ENCODE assay signal across 18 cellular contexts in the genomic region with DNA sequence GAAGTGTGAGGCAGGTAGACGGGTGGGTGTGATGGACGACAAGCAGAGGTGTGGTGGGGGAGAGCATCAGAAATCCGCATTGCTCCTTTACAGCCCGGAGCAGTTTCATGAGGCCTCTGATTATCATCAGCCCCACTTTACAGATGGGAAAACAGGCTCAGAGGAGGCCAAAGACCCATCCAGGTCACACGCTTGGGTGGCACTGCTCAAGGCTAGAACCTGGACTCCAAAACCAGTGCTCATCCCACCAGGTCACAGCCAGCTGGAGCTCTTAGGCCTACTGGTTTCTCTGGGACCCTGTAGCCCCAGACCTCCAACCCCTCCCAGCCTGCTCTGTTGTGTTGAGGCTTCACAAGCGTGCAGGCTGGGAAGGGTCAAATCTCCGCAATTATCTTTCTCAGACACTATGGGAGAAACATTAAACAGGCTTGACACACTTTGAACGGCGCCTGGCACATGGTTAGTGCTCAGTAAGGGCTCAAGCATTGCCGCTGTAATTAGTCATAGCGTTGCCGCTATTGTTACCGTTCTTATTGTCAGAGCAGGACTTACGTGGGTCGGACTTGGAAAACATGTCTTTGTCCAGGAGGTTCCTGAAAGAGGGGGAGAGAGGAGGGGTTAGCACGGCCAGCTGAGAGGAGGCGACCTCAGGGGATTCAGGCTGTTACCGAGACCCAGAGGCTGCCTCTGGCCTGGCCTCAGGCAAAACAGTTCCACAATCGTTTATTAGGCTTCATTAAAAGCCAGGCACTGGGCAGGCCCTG. TPM values are rescaled to one million over a fixed set of nuclear protein-coding genes. Genes with fewer than 3 reads are reported as not detected.
DNase-seq lines count a peak whose midpoint lies in the region; ATAC-seq, FAIRE-seq and TF ChIP-seq lines count a peak whose summit lies in the region.
"Had no signal": no experiment of that assay in that cellular context is flagged by ENCODE, and none has a peak within 500 bp of the region (broad histone marks: within the 10 kb centered on the region; RNA-seq: fewer than 3 reads in every experiment).

No MANE protein-coding gene starts in this region.

- no peaks in the 10 kb centered on the region for H4K20me1 ChIP-seq in endothelial cell of umbilical vein (replicated peaks; ENCODE audit: control insufficient read depth, extremely low read depth, insufficient read depth, low read length)

- no peak for DNase-seq in breast epithelium (ENCODE audit: low spot score in 2 of 2)
- DNase-seq in MCF 10A (ENCODE audit: unreplicated experiment): no peak
- peak; percentile 97 for DNase-seq in endothelial cell of umbilical vein (ENCODE audit: low read depth, low spot score)
- DNase-seq in neural crest cell (ENCODE audit: low read depth, low spot score): no peak
- no peak for DNase-seq in aorta
- no peak for DNase-seq in activated naive CD4-positive, alpha-beta T cell treated with Interleukin-2 at 50 U/mL for 16 hours
- DNase-seq in NCI-H524 (lab: John Stamatoyannopoulos, UW): no peak
- DNase-seq: activated T-cell treated with anti-CD3 and anti-CD28 coated beads, Interleukin-2, amount 50 U/mL, for 72 hours; CD8-positive, alpha-beta memory T cell; effector memory CD8-positive, alpha-beta T cell; left colon; NCI-H1105; T-helper 17 cell had no signal

- no peaks in the 10 kb centered on the region for H3K4me1 ChIP-seq in breast epithelium
- peaks cover 71% of the 10 kb centered on the region for H3K4me1 ChIP-seq in endothelial cell of umbilical vein (ENCODE audit: control insufficient read depth, extremely low read depth, insufficient read depth, low read length)
- H3K4me1 ChIP-seq in aorta (ENCODE audit: control insufficient read depth in 1 of 2, insufficient read depth in 2 of 2, low read length in 2 of 2): no peaks in the 10 kb centered on the region
- H3K4me1 ChIP-seq: A549 had no signal

- peak; percentile 99 for FAIRE-seq in endothelial cell of umbilical vein (lab: Jason Lieb, UNC)
- FAIRE-seq: A549 had no signal

- H3K4me3 ChIP-seq in breast epithelium (no peak overlapping the region), endothelial cell of umbilical vein (replicated peaks in 1 of 3; ENCODE audit: insufficient read depth in 1 of 3, low read depth in 1 of 3, low read length in 3 of 3) (no peak overlapping the region), aorta (ENCODE audit: low read length in 2 of 2) (no peak overlapping the region)
- H3K4me3 ChIP-seq: A549, adrenal gland, smooth muscle cell had no signal

- H3K36me3 ChIP-seq in breast epithelium (no peaks in the 10 kb centered on the region), endothelial cell of umbilical vein (ENCODE audit: control insufficient read depth in 2 of 2, extremely low read depth in 1 of 2, insufficient read depth in 2 of 2, low read length in 2 of 2) (peaks cover 6 to 13% of the 10 kb centered on the region in 2 experiments), aorta (ENCODE audit: control insufficient read depth in 1 of 2, insufficient read depth in 2 of 2, low read length in 1 of 2) (no peaks in the 10 kb centered on the region)
- H3K36me3 ChIP-seq: adrenal gland had no signal

- TF ChIP-seq POLR2A in breast epithelium (IDR thresholded peaks at IDR 0.05) (no peak), endothelial cell of umbilical vein (IDR thresholded peaks at IDR 0.05; ENCODE audit: low read depth, low read length) (no peak)

- 91% methylated on average over 19 of the region's 19 CpGs for WGBS in aorta, 2 donors

- H3K36me3 Mint-ChIP-seq in MCF 10A (ENCODE audit: insufficient read depth, unreplicated experiment): no peaks in the 10 kb centered on the region
- no peaks in the 10 kb centered on the region for H3K36me3 Mint-ChIP-seq in neural crest cell (ENCODE audit: low read depth)
- H3K36me3 Mint-ChIP-seq: CD8-positive, alpha-beta memory T cell had no signal

- ATAC-seq in aorta (ENCODE audit: low FRiP score) (peak; percentile 28), HG02885 (IDR thresholded peaks at IDR 0.05; ENCODE audit: poor library complexity, unreplicated experiment) (no peak)
- ATAC-seq: A549; activated T-cell treated with anti-CD3 and anti-CD28 coated beads, Interleukin-2, amount 50 U/mL, for 72 hours; effector memory CD8-positive, alpha-beta T cell; left colon; T-helper 17 cell had no signal

- H3K4me1 Mint-ChIP-seq in MCF 10A (ENCODE audit: insufficient read depth, unreplicated experiment) (peaks cover 18% of the 10 kb centered on the region), neural crest cell (peaks cover 80% of the 10 kb centered on the region)

- peak overlapping the region; percentile 70 for H3K9ac ChIP-seq in endothelial cell of umbilical vein (replicated peaks; ENCODE audit: extremely low read depth, insufficient read depth, low read length)

- POLR2A ChIA-PET in MCF 10A (lab: Yijun Ruan, JAX) (no interaction called here), endothelial cell of umbilical vein (lab: Charles Lee) (no interaction called here)

- H3K4me3 Mint-ChIP-seq in MCF 10A (ENCODE audit: unreplicated experiment) (no peak overlapping the region), neural crest cell (no peak overlapping the region)
- H3K4me3 Mint-ChIP-seq: activated T-cell treated with anti-CD3 and anti-CD28 coated beads, Interleukin-2, amount 50 U/mL, for 72 hours; CD8-positive, alpha-beta memory T cell; effector memory CD8-positive, alpha-beta T cell; stimulated activated naive CD8-positive, alpha-beta T cell treated with anti-CD3 and anti-CD28 coated beads, Interleukin-15, Interleukin-2, amounts not matched to agents 100 ng/mL and 50 ng/mL, for 24 hours; T-helper 17 cell had no signal

- H3K27ac Mint-ChIP-seq in MCF 10A (ENCODE audit: low read depth, unreplicated experiment): no peak overlapping the region
- peak overlapping the region; percentile 57 for H3K27ac Mint-ChIP-seq in neural crest cell (ENCODE audit: unreplicated experiment)
- H3K27ac Mint-ChIP-seq: activated T-cell treated with anti-CD3 and anti-CD28 coated beads, Interleukin-2, amount 50 U/mL, for 72 hours; effector memory CD8-positive, alpha-beta T cell; stimulated activated naive CD8-positive, alpha-beta T cell treated with anti-CD3 and anti-CD28 coated beads, Interleukin-15, Interleukin-2, amounts not matched to agents 100 ng/mL and 50 ng/mL, for 24 hours; T-helper 17 cell had no signal

- dilution Hi-C loops in endothelial cell of umbilical vein (cut with MboI; ENCODE audit: extremely low pct_ligation_motif_present, low sequenced_read_pairs): no loop called here

- TF ChIP-seq CTCF in breast epithelium (IDR thresholded peaks at IDR 0.05): no peak
- no peak for TF ChIP-seq CTCF in MCF 10A (IDR thresholded peaks at IDR 0.05; ENCODE audit: unreplicated experiment)
- TF ChIP-seq CTCF in endothelial cell of umbilical vein (IDR thresholded peaks at IDR 0.05; ENCODE audit: extremely low read depth in 1 of 2, insufficient read depth in 1 of 2, low read depth in 1 of 2, low read length in 2 of 2): no peak
- no peak for TF ChIP-seq CTCF in neural crest cell (conservative IDR thresholded peaks at IDR 0.05)

- H3K9me3 ChIP-seq in breast epithelium: no peaks in the 10 kb centered on the region
- no peaks in the 10 kb centered on the region for H3K9me3 ChIP-seq in endothelial cell of umbilical vein (replicated peaks; ENCODE audit: control insufficient read depth, insufficient read depth, low read length)
- no peaks in the 10 kb centered on the region for H3K9me3 ChIP-seq in aorta (ENCODE audit: control insufficient read depth, low read length)
- H3K9me3 ChIP-seq: A549, adrenal gland had no signal

- peaks cover 3% of the 10 kb centered on the region for H3K79me2 ChIP-seq in endothelial cell of umbilical vein (ENCODE audit: control insufficient read depth, insufficient read depth, low read length)

- peak overlapping the region; percentile 8 for H2AFZ ChIP-seq in endothelial cell of umbilical vein (ENCODE audit: low read depth, low read length)

- H3K9me3 Mint-ChIP-seq in MCF 10A (ENCODE audit: unreplicated experiment): no peaks in the 10 kb centered on the region
- no peaks in the 10 kb centered on the region for H3K9me3 Mint-ChIP-seq in neural crest cell
- H3K9me3 Mint-ChIP-seq: activated T-cell treated with anti-CD3 and anti-CD28 coated beads, Interleukin-2, amount 50 U/mL, for 72 hours; CD8-positive, alpha-beta memory T cell; effector memory CD8-positive, alpha-beta T cell; stimulated activated naive CD8-positive, alpha-beta T cell treated with anti-CD3 and anti-CD28 coated beads, Interleukin-15, Interleukin-2, amounts not matched to agents 100 ng/mL and 50 ng/mL, for 24 hours had no signal

- CTCF ChIA-PET in MCF 10A (lab: Yijun Ruan, JAX): no interaction called here
- CTCF ChIA-PET in endothelial cell of umbilical vein (lab: Charles Lee): interaction anchor here (1.0 to 4.9 kb wide), 4 partner anchors 11 to 57 kb away, joined by 3 to 41 read pairs (median 10); no protein-coding TSS in a partner anchor

- no TSS peak for BruUV-seq in MCF 10A (replicated peaks; lab: Mats Ljungman, UMichigan)
- TSS peak; percentile 4 for BruUV-seq in endothelial cell of umbilical vein (replicated peaks; lab: Mats Ljungman, UMichigan)

- no peaks in the 10 kb centered on the region for H3K27me3 ChIP-seq in breast epithelium
- H3K27me3 ChIP-seq in endothelial cell of umbilical vein (ENCODE audit: control insufficient read depth in 2 of 2, insufficient read depth in 2 of 2, low read length in 2 of 2): no peaks in the 10 kb centered on the region
- H3K27me3 ChIP-seq in aorta (ENCODE audit: control insufficient read depth in 1 of 2, insufficient read depth in 2 of 2, low read length in 1 of 2): no peaks in the 10 kb centered on the region
- H3K27me3 ChIP-seq: adrenal gland had no signal

- H3K4me2 ChIP-seq in endothelial cell of umbilical vein (ENCODE audit: insufficient read depth, low read length): peak overlapping the region; percentile 6
- H3K4me2 ChIP-seq: A549, smooth muscle cell had no signal

- H3K27ac ChIP-seq in breast epithelium (peak overlapping the region; percentile 48 to 52), endothelial cell of umbilical vein (ENCODE audit: insufficient read depth, low read depth, low read length) (peak overlapping the region; percentile 100), aorta (ENCODE audit: low read depth in 1 of 2, low read length in 2 of 2) (no peak overlapping the region)
- H3K27ac ChIP-seq: A549 had no signal

- no peaks in the 10 kb centered on the region for H3K27me3 Mint-ChIP-seq in MCF 10A (ENCODE audit: insufficient read depth, unreplicated experiment)
- H3K27me3 Mint-ChIP-seq in neural crest cell (ENCODE audit: low read depth): no peaks in the 10 kb centered on the region

- intact Hi-C loops in breast epithelium (cut with DNase I; ENCODE audit: low total_unique reads) (no loop called here), MCF 10A (cut with micrococcal nuclease) (no loop called here), endothelial cell of umbilical vein (cut with micrococcal nuclease) (loop anchor here (2.0 kb wide), 1 partner anchor 56 kb away; no protein-coding TSS in a partner anchor), aorta (cut with DNase I) (no loop called here)

- H3K9me1 ChIP-seq in endothelial cell of umbilical vein (replicated peaks; ENCODE audit: control insufficient read depth, extremely low read depth, insufficient read depth, low read length): no peaks in the 10 kb centered on the region

RNA-seq across cellular contexts. Expression of gene CPNE5, which starts 16.6 kb away (rescaled TPM):
- total RNA-seq in breast epithelium (1 to 10 TPM in 2 of 3 donors, under 1 TPM in 1; 0.96 to 5.2 (median 3.7) TPM), MCF 10A (2022) (not detected in 2 replicates), endothelial cell of umbilical vein (18.8 and 32.1 TPM in 2 replicates), neural crest cell (0.54 and 1.0 TPM in 2 replicates), aorta (10 to 100 TPM in 1 of 2 donors, 1 to 10 TPM in 1; 7.9 to 13.1 TPM)
- polyA plus RNA-seq in endothelial cell of umbilical vein (49.4 and 55.8 TPM in 2 replicates), aorta (under 1 TPM in 1 of 2 donors, not detected in 1; 0.20 TPM)
- 20.9 and 29.8 TPM in 2 replicates for polyA plus RNA-seq in endothelial cell of umbilical vein (2011; cell fraction: cytosol; rRNA removed)
- polyA plus RNA-seq in endothelial cell of umbilical vein (2011; cell fraction: nucleus; rRNA removed): 81.7 and 123 TPM in 2 replicates
- polyA plus RNA-seq in endothelial cell of umbilical vein (2012): 20.1 and 32.6 TPM in 2 replicates
- polyA minus RNA-seq in endothelial cell of umbilical vein: 54.3 and 55.2 TPM in 2 replicates
- polyA minus RNA-seq in endothelial cell of umbilical vein (2011; cell fraction: cytosol; rRNA and poly(A)+ RNA removed): not detected
- 41.6 and 53.7 TPM in 2 replicates for polyA minus RNA-seq in endothelial cell of umbilical vein (2011; cell fraction: nucleus; rRNA and poly(A)+ RNA removed)
- total RNA-seq: smooth muscle cell had no signal

RNA-seq across cellular contexts. Expression of gene PPIL1, which starts 51.9 kb away (rescaled TPM):
- 10 to 100 TPM in 2 of 3 donors, 1 to 10 TPM in 1; 4.5 to 24.7 (median 19.7) TPM for total RNA-seq in breast epithelium
- 53.6 and 54.9 TPM in 2 replicates for total RNA-seq in MCF 10A (2022)
- 33.8 and 35.6 TPM in 2 replicates for total RNA-seq in endothelial cell of umbilical vein
- polyA plus RNA-seq in endothelial cell of umbilical vein: 28.6 and 30.8 TPM in 2 replicates
- 30.4 and 31.2 TPM in 2 replicates for polyA plus RNA-seq in endothelial cell of umbilical vein (2011; cell fraction: cytosol; rRNA removed)
- polyA plus RNA-seq in endothelial cell of umbilical vein (2011; cell fraction: nucleus; rRNA removed): 10.4 and 10.9 TPM in 2 replicates
- 29.3 and 45.8 TPM in 2 replicates for polyA plus RNA-seq in endothelial cell of umbilical vein (2012)
- polyA minus RNA-seq in endothelial cell of umbilical vein: 38.5 and 46.8 TPM in 2 replicates
- 28.0 TPM for polyA minus RNA-seq in endothelial cell of umbilical vein (2011; cell fraction: cytosol; rRNA and poly(A)+ RNA removed)
- 7.9 and 10.5 TPM in 2 replicates for polyA minus RNA-seq in endothelial cell of umbilical vein (2011; cell fraction: nucleus; rRNA and poly(A)+ RNA removed)
- total RNA-seq in neural crest cell: 82.8 and 84.9 TPM in 2 replicates
- total RNA-seq in aorta: 10 to 100 TPM; 12.0 to 13.4 TPM
- 10 to 100 TPM in 1 of 2 donors, 1 to 10 TPM in 1; 9.6 to 33.7 TPM for polyA plus RNA-seq in aorta

Comparison
In these comparisons a context has a peak if more than half of its experiments do, and no peak if none do; other contexts are left out.
1. H3K27ac ChIP-seq: peak in breast epithelium (2 of 2) and endothelial cell of umbilical vein (single experiment); none in aorta (0 of 2).